Comparison of ENCODE assay signal across 14 cellular contexts in the genomic region with DNA sequence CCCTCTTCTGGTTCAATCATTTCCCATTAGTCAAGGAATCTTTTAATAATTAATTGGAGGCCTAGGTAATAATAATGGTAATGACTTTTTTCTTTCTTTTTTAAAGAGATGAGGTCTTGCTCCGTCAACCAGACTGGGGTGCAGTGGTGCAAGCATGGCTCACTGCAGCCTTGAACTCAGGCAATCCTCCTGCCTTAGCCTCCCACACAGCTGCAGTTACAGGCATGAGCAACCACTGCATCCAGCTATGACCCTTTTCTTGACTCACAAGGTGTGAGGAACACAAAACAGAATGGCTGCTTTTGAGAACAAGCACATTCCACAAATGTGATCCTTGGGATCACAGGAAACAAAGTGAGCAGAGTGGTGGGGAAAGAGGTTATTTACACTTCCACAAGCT. TPM values are rescaled to one million over a fixed set of nuclear protein-coding genes. Genes with fewer than 3 reads are reported as not detected.
DNase-seq lines count a peak whose midpoint lies in the region; TF ChIP-seq lines count a peak whose summit lies in the region.
"Had no signal": no experiment of that assay in that cellular context is flagged by ENCODE, and none has a peak within 500 bp of the region (broad histone marks: within the 10 kb centered on the region; RNA-seq: fewer than 3 reads in every experiment).

No MANE protein-coding gene starts in this region.

- peaks cover 82% of the 10 kb centered on the region for H3K4me1 ChIP-seq in left ventricle myocardium inferior
- peaks cover 0 to 66% of the 10 kb centered on the region in 2 donors for H3K4me1 ChIP-seq in right atrium auricular region
- peaks cover 33% of the 10 kb centered on the region for H3K4me1 ChIP-seq in PC-9 (replicated peaks; ENCODE audit: insufficient read depth)

- DNase-seq in left ventricle myocardium inferior, result no peak
- no peak for DNase-seq in right atrium auricular region (ENCODE audit: low spot score)
- DNase-seq in kidney glomerular epithelial cell (lab: John Stamatoyannopoulos, UW), result peak; percentile 78
- no peak for DNase-seq in type B pancreatic cell (ENCODE audit: extremely low spot score, unreplicated experiment)
- DNase-seq in PC-9, result no peak
- DNase-seq in NCI-H345 (lab: John Stamatoyannopoulos, UW), result no peak
- no peak for DNase-seq in hepatic stellate cell (ENCODE audit: low spot score)
- DNase-seq: cortex of kidney; gastrocnemius medialis; ovary; SK-N-SH; stimulated activated CD4-positive, alpha-beta T cell treated with anti-CD3 and anti-CD28 coated beads, Interleukin-15, amount 100 ng/mL, for 24 hours had no signal

- peaks cover 39% of the 10 kb centered on the region for H3F3A ChIP-seq in PC-9 (ENCODE audit: insufficient read depth, low read depth)

- H3K27ac ChIP-seq in left ventricle myocardium inferior (replicated peaks) (peak overlapping the region; percentile 57), right atrium auricular region (no peak overlapping the region), PC-9 (no peak overlapping the region)

- H3K27ac Mint-ChIP-seq in activated naive CD8-positive, alpha-beta T cell, result peak overlapping the region; percentile 25
- no peak overlapping the region for H3K27ac Mint-ChIP-seq in type B pancreatic cell

- peaks cover 61% of the 10 kb centered on the region for H4K20me1 ChIP-seq in PC-9 (ENCODE audit: insufficient read depth)

- BruUV-seq in PC-9 (replicated peaks; lab: Mats Ljungman, UMichigan), result no TSS peak

- H3K9me3 Mint-ChIP-seq in activated naive CD8-positive, alpha-beta T cell (ENCODE audit: low read depth), result no peaks in the 10 kb centered on the region
- H3K9me3 Mint-ChIP-seq in type B pancreatic cell, result no peaks in the 10 kb centered on the region

- no peaks in the 10 kb centered on the region for H3K9me3 ChIP-seq in left ventricle myocardium inferior (replicated peaks)
- H3K9me3 ChIP-seq in right atrium auricular region, result no peaks in the 10 kb centered on the region
- no peaks in the 10 kb centered on the region for H3K9me3 ChIP-seq in PC-9 (ENCODE audit: insufficient read depth, low read depth)
- H3K9me3 ChIP-seq: gastrocnemius medialis, left lung, ovary, SK-N-SH had no signal

- H2AFZ ChIP-seq in PC-9, result no peak overlapping the region

- intact Hi-C loops in left ventricle myocardium inferior (cut with micrococcal nuclease), result no loop called here
- intact Hi-C loops in PC-9 (cut with micrococcal nuclease; ENCODE audit: unreplicated experiment), result loop anchor here (5.0 kb wide), 1 partner anchor 79 kb away; no protein-coding TSS in a partner anchor

- no peak overlapping the region for H3K4me2 ChIP-seq in PC-9
- H3K4me2 ChIP-seq: SK-N-SH had no signal

- peak overlapping the region; percentile 53 for H3K4me3 Mint-ChIP-seq in activated naive CD8-positive, alpha-beta T cell
- peak overlapping the region; percentile 41 for H3K4me3 Mint-ChIP-seq in type B pancreatic cell

- peaks cover 78% of the 10 kb centered on the region for H3K79me2 ChIP-seq in PC-9 (ENCODE audit: low read depth)

- CTCF ChIA-PET in PC-9 (lab: Charles Lee), result no interaction called here

- POLR2A ChIA-PET in PC-9 (lab: Charles Lee; ENCODE audit: unreplicated experiment), result no interaction called here

- peaks cover 65% of the 10 kb centered on the region for H3K4me1 Mint-ChIP-seq in activated naive CD8-positive, alpha-beta T cell (ENCODE audit: low read depth)
- H3K4me1 Mint-ChIP-seq in type B pancreatic cell (ENCODE audit: unreplicated experiment), result peaks cover 44% of the 10 kb centered on the region

- H3K36me3 Mint-ChIP-seq in activated naive CD8-positive, alpha-beta T cell, result peaks cover 10% of the 10 kb centered on the region
- peaks cover 18% of the 10 kb centered on the region for H3K36me3 Mint-ChIP-seq in type B pancreatic cell

- H3K9me2 ChIP-seq in PC-9 (ENCODE audit: insufficient read depth), result no peaks in the 10 kb centered on the region
- H3K9me2 ChIP-seq: SK-N-SH had no signal

- H3K36me3 ChIP-seq in left ventricle myocardium inferior, result no peaks in the 10 kb centered on the region
- no peaks in the 10 kb centered on the region for H3K36me3 ChIP-seq in right atrium auricular region
- H3K36me3 ChIP-seq in PC-9 (ENCODE audit: low read depth), result 0 out of 2 replicates have a peak, but pooled peaks cover 16% of the 10 kb centered on the region
- H3K36me3 ChIP-seq: gastrocnemius medialis, ovary had no signal

- no peaks in the 10 kb centered on the region for H3K27me3 Mint-ChIP-seq in activated naive CD8-positive, alpha-beta T cell
- no peaks in the 10 kb centered on the region for H3K27me3 Mint-ChIP-seq in type B pancreatic cell

- TF ChIP-seq CTCF in left ventricle myocardium inferior (IDR thresholded peaks at IDR 0.05; ENCODE audit: borderline replicate concordance), result no peak
- no peak for TF ChIP-seq CTCF in right atrium auricular region (IDR thresholded peaks at IDR 0.05)
- TF ChIP-seq CTCF in type B pancreatic cell (conservative IDR thresholded peaks at IDR 0.05), result no peak
- no peak for TF ChIP-seq CTCF in PC-9 (conservative IDR thresholded peaks at IDR 0.05)

- H3K4me3 ChIP-seq in left ventricle myocardium inferior (no peak overlapping the region), right atrium auricular region (no peak overlapping the region), PC-9 (no peak overlapping the region)
- H3K4me3 ChIP-seq: gastrocnemius medialis, left lung, ovary had no signal

- no peaks in the 10 kb centered on the region for H3K27me3 ChIP-seq in left ventricle myocardium inferior (ENCODE audit: low read depth)
- H3K27me3 ChIP-seq in right atrium auricular region, result no peaks in the 10 kb centered on the region
- no peaks in the 10 kb centered on the region for H3K27me3 ChIP-seq in PC-9 (ENCODE audit: insufficient read depth, low read depth)
- H3K27me3 ChIP-seq: gastrocnemius medialis, left lung, ovary had no signal

RNA-seq across cellular contexts. Expression of gene POLDIP3, which starts 3.6 kb away (rescaled TPM):
- total RNA-seq in left ventricle myocardium inferior, result 35.2 TPM
- total RNA-seq in right atrium auricular region, result 10 to 100 TPM; 20.2 to 29.5 TPM
- 75.6 and 86.9 TPM in 2 replicates for total RNA-seq in type B pancreatic cell (ENCODE audit: low replicate concordance)
- 60.1 and 62.9 TPM in 2 replicates for total RNA-seq in PC-9 (2021)

RNA-seq across cellular contexts. Expression of gene ATP5MGL, which starts 29.3 kb away (rescaled TPM):
- 0.38 TPM for total RNA-seq in left ventricle myocardium inferior
- total RNA-seq in right atrium auricular region, result not detected
- total RNA-seq in type B pancreatic cell (ENCODE audit: low replicate concordance), result 0.86 and 1.1 TPM in 2 replicates
- total RNA-seq in PC-9 (2021), result 0.79 and 1.1 TPM in 2 replicates
- total RNA-seq: gastrocnemius medialis had no signal

RNA-seq across cellular contexts. Expression of gene CYB5R3, which starts 38.1 kb away (rescaled TPM):
- total RNA-seq in left ventricle myocardium inferior, result 298 TPM
- total RNA-seq in right atrium auricular region, result 100 to 1,000 TPM; 265 to 288 TPM
- total RNA-seq in type B pancreatic cell (ENCODE audit: low replicate concordance), result 89.3 and 102 TPM in 2 replicates
- total RNA-seq in PC-9 (2021), result 97.6 and 106 TPM in 2 replicates

RNA-seq across cellular contexts. Expression of gene SERHL2, which starts 57.3 kb away (rescaled TPM):
- 3.5 TPM for total RNA-seq in left ventricle myocardium inferior
- total RNA-seq in right atrium auricular region, result 1 to 10 TPM; 2.4 to 3.9 TPM
- 2.8 and 3.9 TPM in 2 replicates for total RNA-seq in type B pancreatic cell (ENCODE audit: low replicate concordance)
- total RNA-seq in PC-9 (2021), result 1.9 and 2.4 TPM in 2 replicates
